ENCODE assay signal across 18 cellular contexts in genomic region chr14:93987815-93988476, GRCh38. TPM values are rescaled to one million over a fixed set of nuclear protein-coding genes. Genes with fewer than 3 reads are reported as not detected.
DNase-seq lines count a peak whose midpoint lies in the region; ATAC-seq and TF ChIP-seq lines count a peak whose summit lies in the region.
"Had no signal": no experiment of that assay in that cellular context is flagged by ENCODE, and none has a peak within 500 bp of the region (broad histone marks: within the 10 kb centered on the region; RNA-seq: fewer than 3 reads in every experiment).

No MANE protein-coding gene starts in this region.

- H2AK5ac ChIP-seq in H9 (ENCODE audit: insufficient read length, low read length) (no peak overlapping the region), trophoblast cell (ENCODE audit: low read length) (no peak overlapping the region)

- H3K4me1 ChIP-seq in H9 (ENCODE audit: insufficient read depth, low read length) (no peaks in the 10 kb centered on the region), esophagus muscularis mucosa (peaks cover 28 to 45% (median 37%) of the 10 kb centered on the region in 4 donors), psoas muscle (peaks cover 32% of the 10 kb centered on the region), trophoblast cell (ENCODE audit: control insufficient read depth in 1 of 2, insufficient read depth in 2 of 2, low read length in 2 of 2) (peaks cover 6 to 9% of the 10 kb centered on the region in 2 experiments)

- no peak overlapping the region for H2BK20ac ChIP-seq in H9 (ENCODE audit: low read depth, low read length, poor library complexity, severe bottlenecking)

- H3K23me2 ChIP-seq in H9 (ENCODE audit: insufficient read length, low read depth, low read length, poor library complexity, severe bottlenecking) = no peaks in the 10 kb centered on the region

- no peak overlapping the region for H3K4me3 ChIP-seq in esophagus muscularis mucosa
- peak overlapping the region; percentile 63 for H3K4me3 ChIP-seq in psoas muscle
- H3K4me3 ChIP-seq in trophoblast cell (ENCODE audit: low read depth, low read length) = no peak overlapping the region
- H3K4me3 ChIP-seq: HAP-1, SJCRH30 had no signal

- H2BK120ac ChIP-seq in H9 (ENCODE audit: low read depth, low read length, poor library complexity, severe bottlenecking) (no peak overlapping the region), trophoblast cell (ENCODE audit: insufficient read depth, low read length, poor library complexity) (no peak overlapping the region)

- H3K4ac ChIP-seq in H9 (ENCODE audit: low read depth, low read length) = no peak overlapping the region
- no peak overlapping the region for H3K4ac ChIP-seq in trophoblast cell (ENCODE audit: low read depth, low read length)

- H2BK5ac ChIP-seq in H9 (ENCODE audit: insufficient read length, low read length) (no peak overlapping the region), trophoblast cell (ENCODE audit: low read depth, low read length, poor library complexity) (no peak overlapping the region)

- H3K27me3 ChIP-seq in H9 (ENCODE audit: insufficient read depth, low read length) (no peaks in the 10 kb centered on the region), esophagus muscularis mucosa (no peaks in the 10 kb centered on the region), psoas muscle (ENCODE audit: insufficient read depth in 3 of 3, low read length in 2 of 3) (no peaks in the 10 kb centered on the region), trophoblast cell (ENCODE audit: insufficient read depth, low read length) (no peaks in the 10 kb centered on the region)
- H3K27me3 ChIP-seq: SJCRH30 had no signal

- H3K27me3 Mint-ChIP-seq in H9 (ENCODE audit: low read depth) = no peaks in the 10 kb centered on the region; the same call in 1 of the 2 replicates

- H4K8ac ChIP-seq in H9 (replicated peaks; ENCODE audit: insufficient read length, low read depth, low read length) = no peak overlapping the region
- H4K8ac ChIP-seq in trophoblast cell (ENCODE audit: low read depth, low read length) = no peak overlapping the region

- no peak overlapping the region for H4K12ac ChIP-seq in trophoblast cell (ENCODE audit: low read depth, low read length)

- H3K9me3 ChIP-seq in H9 (ENCODE audit: control insufficient read depth, low read depth, low read length) = no peaks in the 10 kb centered on the region
- no peaks in the 10 kb centered on the region for H3K9me3 ChIP-seq in esophagus muscularis mucosa
- no peaks in the 10 kb centered on the region for H3K9me3 ChIP-seq in psoas muscle
- no peaks in the 10 kb centered on the region for H3K9me3 ChIP-seq in trophoblast cell (ENCODE audit: insufficient read depth, low read depth, low read length)
- H3K9me3 ChIP-seq: HAP-1, SJCRH30 had no signal

- TF ChIP-seq CTCF in H9 (conservative IDR thresholded peaks at IDR 0.05) = no peak
- TF ChIP-seq CTCF in esophagus muscularis mucosa (IDR thresholded peaks at IDR 0.05) = no peak
- no peak for TF ChIP-seq CTCF in psoas muscle (IDR thresholded peaks at IDR 0.05)

- no peaks in the 10 kb centered on the region for H3K36me3 ChIP-seq in esophagus muscularis mucosa
- H3K36me3 ChIP-seq in psoas muscle (ENCODE audit: insufficient read depth in 1 of 2, low read depth in 1 of 2) = no peaks in the 10 kb centered on the region
- no peaks in the 10 kb centered on the region for H3K36me3 ChIP-seq in trophoblast cell (ENCODE audit: control insufficient read depth in 1 of 2, insufficient read depth in 2 of 2, low read length in 2 of 2)
- H3K36me3 ChIP-seq: HAP-1, SJCRH30 had no signal

- H2AFZ ChIP-seq in H9 (ENCODE audit: low read length) = no peak overlapping the region
- H2AFZ ChIP-seq in trophoblast cell (ENCODE audit: insufficient read depth, low read length, poor library complexity) = no peak overlapping the region

- DNase-seq in H9 (peak; percentile 69), NCI-H69 (lab: John Stamatoyannopoulos, UW) (peak; percentile 82), esophagus muscularis mucosa (ENCODE audit: extremely low spot score) (no peak), psoas muscle (peak in 1 of 2 donors; percentile 49), NCI-H510A (lab: John Stamatoyannopoulos, UW) (no peak), trophoblast cell (no peak)
- no peak for DNase-seq in activated CD8-positive, alpha-beta memory T cell treated with anti-CD3 and anti-CD28 coated beads, Interleukin-2, amount 50 U/mL, for 48 hours
- DNase-seq: ACHN, KBM-7, NCI-H1105 treated with DMSO at 0.1 percent for 48 hours, NCI-H1694, NCI-H2081 treated with DMSO at 0.1 percent for 48 hours, NCI-H510A treated with DMSO at 0.1 percent for 48 hours, NCI-H82, PC-3, RPMI8226, SJCRH30 had no signal

- no peak overlapping the region for H2BK12ac ChIP-seq in H9 (ENCODE audit: insufficient read length, low read depth, low read length)
- H2BK12ac ChIP-seq in trophoblast cell (ENCODE audit: low read length) = no peak overlapping the region

- H3K4me2 ChIP-seq in H9 (ENCODE audit: insufficient read depth, insufficient read length, low read length) = no peak overlapping the region
- H3K4me2 ChIP-seq in trophoblast cell (ENCODE audit: low read length) = no peak overlapping the region

- H3K23ac ChIP-seq in H9 (ENCODE audit: insufficient read length, low read depth, low read length) = no peak overlapping the region
- H3K23ac ChIP-seq in trophoblast cell (ENCODE audit: low read length) = no peak overlapping the region

- no peak overlapping the region for H4K5ac ChIP-seq in H9 (ENCODE audit: insufficient read length, low read depth, low read length)

- no CpG with 5 or more reads among the region's 3 CpGs for WGBS in H9 (ENCODE audit: extremely low coverage, insufficient read length, low lambda C conversion rate)
- 83% methylated on average over 3 of the region's 3 CpGs for WGBS in esophagus muscularis mucosa
- whole genome bisulfite sequencing in psoas muscle, 3 donors = 38 to 69% (median 39%) methylated on average over 3 of the region's 3 CpGs
- no CpG with 5 or more reads among the region's 3 CpGs for WGBS in trophoblast cell (ENCODE audit: extremely low coverage, insufficient coverage, insufficient read length)

- no peaks in the 10 kb centered on the region for H3K79me2 ChIP-seq in H9 (ENCODE audit: insufficient read depth, low read length)
- no peaks in the 10 kb centered on the region for H3K79me2 ChIP-seq in trophoblast cell (ENCODE audit: control insufficient read depth, insufficient read depth, low read length, poor library complexity)

- no peak overlapping the region for H3K4me3 Mint-ChIP-seq in H9

- no peak for TF ChIP-seq EP300 in esophagus muscularis mucosa (IDR thresholded peaks at IDR 0.05)

- H4K20me1 ChIP-seq in H9 (ENCODE audit: control insufficient read depth, insufficient read depth, insufficient read length) = no peaks in the 10 kb centered on the region

- peaks cover 26 to 35% of the 10 kb centered on the region in 2 experiments for H3K4me1 Mint-ChIP-seq in H9

- H3K18ac ChIP-seq in H9 (ENCODE audit: insufficient read length, low read depth, low read length) (no peak overlapping the region), trophoblast cell (ENCODE audit: low read length) (no peak overlapping the region)

- no peak overlapping the region for H3K27ac Mint-ChIP-seq in H9

- H2BK15ac ChIP-seq in H9 (ENCODE audit: low read depth, low read length) = no peak overlapping the region

- H3K56ac ChIP-seq in H9 (ENCODE audit: insufficient read length, low read depth, low read length) = no peak overlapping the region

- H4K91ac ChIP-seq in H9 (ENCODE audit: insufficient read length, low read depth, low read length) (no peak overlapping the region), trophoblast cell (ENCODE audit: low read depth, low read length) (no peak overlapping the region)

- no peaks in the 10 kb centered on the region; a peak in 1 of 7 replicates for H3K36me3 Mint-ChIP-seq in H9 (ENCODE audit: insufficient read depth in 1 of 3, low read depth in 3 of 3)

- H3K9me3 Mint-ChIP-seq in H9 = no peaks in the 10 kb centered on the region; a peak in 3 of 5 replicates

- no peak overlapping the region for H3T11ph ChIP-seq in H9 (ENCODE audit: low read length)

- H3K14ac ChIP-seq in H9 (ENCODE audit: insufficient read depth, low read length) (no peak overlapping the region), trophoblast cell (ENCODE audit: low read length) (no peak overlapping the region)

- H3K27ac ChIP-seq in H9 (ENCODE audit: insufficient read length, low read depth, low read length) (no peak overlapping the region), esophagus muscularis mucosa (replicated peaks in 1 of 4) (peak overlapping the region in 3 of 4 donors; percentile 25 to 66 (median 63)), psoas muscle (peak overlapping the region; percentile 98), trophoblast cell (ENCODE audit: low read depth, low read length) (no peak overlapping the region)
- H3K27ac ChIP-seq: SJCRH30 had no signal

- no peak overlapping the region for H3K9ac ChIP-seq in H9 (ENCODE audit: extremely low read depth, insufficient read length, low read length)
- H3K9ac ChIP-seq in trophoblast cell (ENCODE audit: low read length) = no peak overlapping the region

- TF ChIP-seq POLR2A in esophagus muscularis mucosa (IDR thresholded peaks at IDR 0.05; ENCODE audit: low read depth) = no peak

- H3K79me1 ChIP-seq in H9 (ENCODE audit: insufficient read depth, low read depth, low read length, poor library complexity, severe bottlenecking) = no peaks in the 10 kb centered on the region
- H3K79me1 ChIP-seq in trophoblast cell (ENCODE audit: low read length) = no peaks in the 10 kb centered on the region

- intact Hi-C loops in esophagus muscularis mucosa (cut with DNase I) (no loop called here), psoas muscle (cut with DNase I) (no loop called here)

- ATAC-seq in psoas muscle = peak in 1 of 4 donors; percentile 7
- ATAC-seq: PC-3 had no signal

RNA-seq across cellular contexts. Expression of gene CCDC197, which starts 9.2 kb away (rescaled TPM):
- total RNA-seq in H9 (2021) = not detected in 2 replicates
- total RNA-seq in esophagus muscularis mucosa = not detected
- 1 to 10 TPM in 3 of 4 donors, under 1 TPM in 1; 0.71 to 3.9 (median 2.2) TPM for total RNA-seq in psoas muscle
- polyA plus RNA-seq in psoas muscle = under 1 TPM; 0.04 to 0.69 (median 0.61) TPM
- polyA plus RNA-seq in trophoblast cell (2013) = 0.03 TPM in 1 of 2 replicates, not detected in the other
- total RNA-seq: PC-3, SJCRH30 had no signal

RNA-seq across cellular contexts. Expression of gene ASB2, which starts 11.6 kb away (rescaled TPM):
- total RNA-seq in H9 (2021) (0.35 and 1.3 TPM in 2 replicates), esophagus muscularis mucosa (100 to 1,000 TPM in 3 of 4 donors, 10 to 100 TPM in 1; 53.5 to 164 (median 105) TPM), psoas muscle (100 to 1,000 TPM; 148 to 443 (median 252) TPM)
- 100 to 1,000 TPM in 2 of 3 donors, 10 to 100 TPM in 1; 41.2 to 460 (median 217) TPM for polyA plus RNA-seq in psoas muscle
- 0.83 and 1.3 TPM in 2 replicates for polyA plus RNA-seq in trophoblast cell (2013)

RNA-seq across cellular contexts. Expression of gene OTUB2, which starts 38.2 kb away (rescaled TPM):
- total RNA-seq in H9 (2021) (3.6 and 3.7 TPM in 2 replicates), esophagus muscularis mucosa (under 1 TPM in 3 of 4 donors, not detected in 1; 0.42 to 0.63 (median 0.52) TPM), psoas muscle (under 1 TPM; 0.06 to 0.15 (median 0.10) TPM)
- polyA plus RNA-seq in psoas muscle = under 1 TPM; 0.04 to 0.96 (median 0.09) TPM
- 29.6 and 30.4 TPM in 2 replicates for polyA plus RNA-seq in trophoblast cell (2013)

Comparison
In these comparisons a context has a peak if more than half of its experiments do, and no peak if none do; other contexts are left out.
1. DNase-seq: peak in H9 (single experiment) and NCI-H69 (single experiment); none in esophagus muscularis mucosa (single experiment), NCI-H510A (single experiment), trophoblast cell (0 of 2) and activated CD8-positive, alpha-beta memory T cell treated with anti-CD3 and anti-CD28 coated beads, Interleukin-2, amount 50 U/mL, for 48 hours (single experiment).
2. H3K27ac ChIP-seq: peak in esophagus muscularis mucosa (3 of 4) and psoas muscle (single experiment); none in H9 (single experiment) and trophoblast cell (single experiment).
3. RNA of gene ASB2, which starts 11.6 kb away (total RNA-seq): 148 to 443 TPM in psoas muscle and 53.5 to 164 TPM in esophagus muscularis mucosa; 0.35 to 1.3 TPM in H9; every median in the first group is over 10 times any median in the second.